In the genomic region with DNA sequence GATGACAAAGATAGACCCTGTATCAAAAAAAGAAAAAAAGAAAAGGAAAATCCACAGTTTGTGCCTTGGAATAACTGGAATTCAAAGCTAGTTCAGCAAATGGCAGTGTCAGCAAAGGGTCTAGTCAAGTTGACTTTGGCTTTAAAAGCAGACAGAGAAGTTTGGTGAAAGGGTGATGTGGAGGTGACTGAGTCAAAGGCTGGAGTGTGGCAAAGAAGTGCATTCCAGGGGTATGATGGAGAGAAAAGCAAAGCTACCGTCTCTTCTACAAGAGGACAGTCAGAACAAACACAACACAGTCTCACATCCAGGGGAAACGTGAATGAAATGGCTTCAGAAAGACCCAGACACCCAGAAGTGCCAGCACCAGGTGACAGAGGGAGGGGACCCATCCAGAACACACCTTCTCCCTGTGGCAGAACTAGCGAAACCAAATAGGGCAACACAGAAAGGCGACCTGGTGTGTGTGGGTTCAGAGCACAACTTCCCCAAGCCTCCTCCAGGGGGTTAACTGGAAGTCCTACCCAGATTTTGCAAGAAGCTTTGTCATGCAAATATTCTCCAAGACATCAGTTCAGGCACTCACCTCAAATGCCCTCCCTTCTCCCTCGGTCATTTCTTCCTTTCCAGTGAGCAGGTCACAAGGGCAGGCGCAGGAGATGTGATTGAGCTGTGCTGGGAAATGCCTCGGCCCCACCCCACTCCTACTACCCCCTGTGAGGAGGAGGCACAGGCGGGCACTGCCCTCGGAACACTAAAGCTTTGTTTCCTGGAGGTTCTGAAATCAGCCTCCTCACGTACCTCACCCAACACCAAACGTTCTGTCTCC, we compare ENCODE assay signal across 8 cellular contexts.
DNase-seq lines count a peak whose midpoint lies in the region; ATAC-seq and TF ChIP-seq lines count a peak whose summit lies in the region.

No MANE protein-coding gene starts in this region.

- no peak overlapping the region for H3K4me2 ChIP-seq in neuronal stem cell (ENCODE audit: insufficient read depth, low read length, poor library complexity, severe bottlenecking)

- H3K4ac ChIP-seq in neuronal stem cell (ENCODE audit: low read length): no peak overlapping the region

- H2BK120ac ChIP-seq in neuronal stem cell (ENCODE audit: low read depth, low read length): no peak overlapping the region

- no peaks in the 10 kb centered on the region for H3K4me1 Mint-ChIP-seq in activated T-cell treated with anti-CD3 and anti-CD28 coated beads, Interleukin-2, amount 50 U/mL, for 24 hours (ENCODE audit: low read depth)

- peak overlapping the region; percentile 64 for H2BK12ac ChIP-seq in neuronal stem cell (ENCODE audit: low read length)

- H2BK5ac ChIP-seq in neuronal stem cell (ENCODE audit: low read length): no peak overlapping the region

- H3K4me3 ChIP-seq in brain microvascular endothelial cell (ENCODE audit: low read depth, low read length): peak overlapping the region; percentile 31
- no peak overlapping the region for H3K4me3 ChIP-seq in neuronal stem cell (ENCODE audit: low read length in 2 of 2)
- no peak overlapping the region for H3K4me3 ChIP-seq in sigmoid colon

- in situ Hi-C loops in brain microvascular endothelial cell (cut with HindIII; ENCODE audit: low pct_ligation_motif_present, low sequenced_read_pairs): no loop called here

- no peak overlapping the region for H3K9ac ChIP-seq in neuronal stem cell (ENCODE audit: low read depth, low read length, poor library complexity)

- ATAC-seq in GM18498 (IDR thresholded peaks at IDR 0.05; ENCODE audit: unreplicated experiment) (peak; percentile 51), GM18870 (IDR thresholded peaks at IDR 0.05; ENCODE audit: unreplicated experiment) (no peak)

- H3K27ac Mint-ChIP-seq in activated T-cell treated with anti-CD3 and anti-CD28 coated beads, Interleukin-2, amount 50 U/mL, for 24 hours: no peak overlapping the region

- H3K4me3 Mint-ChIP-seq in activated T-cell treated with anti-CD3 and anti-CD28 coated beads, Interleukin-2, amount 50 U/mL, for 24 hours: no peak overlapping the region

- no peak overlapping the region for H4K8ac ChIP-seq in neuronal stem cell (ENCODE audit: low read depth, low read length)

- H4K91ac ChIP-seq in neuronal stem cell (ENCODE audit: low read depth, low read length, poor library complexity): no peak overlapping the region

- no peak overlapping the region for H3K18ac ChIP-seq in neuronal stem cell (ENCODE audit: low read length)

- intact Hi-C loops in sigmoid colon (cut with DNase I): no loop called here

- DNase-seq in brain microvascular endothelial cell: peak; percentile 93
- peak; percentile 39 for DNase-seq in neuronal stem cell (ENCODE audit: low spot score)
- no peak for DNase-seq in activated T-cell treated with anti-CD3 and anti-CD28 coated beads, Interleukin-2, amount 50 U/mL, for 24 hours
- DNase-seq in sigmoid colon: no peak
- DNase-seq in amygdala (lab: John Stamatoyannopoulos, UW): no peak

- H3K9me3 Mint-ChIP-seq in activated T-cell treated with anti-CD3 and anti-CD28 coated beads, Interleukin-2, amount 50 U/mL, for 24 hours: peaks cover 4% of the 10 kb centered on the region

- H3K36me3 ChIP-seq in brain microvascular endothelial cell (replicated peaks): no peaks in the 10 kb centered on the region
- no peaks in the 10 kb centered on the region for H3K36me3 ChIP-seq in neuronal stem cell (replicated peaks in 1 of 2; ENCODE audit: control insufficient read depth in 2 of 2, insufficient read depth in 2 of 2, low read length in 2 of 2)
- H3K36me3 ChIP-seq in sigmoid colon: no peaks in the 10 kb centered on the region

- TF ChIP-seq RAD21 in Ishikawa (IDR thresholded peaks at IDR 0.05; ENCODE audit: low read depth): no peak

- H3K27ac ChIP-seq in brain microvascular endothelial cell: peak overlapping the region; percentile 100
- no peak overlapping the region for H3K27ac ChIP-seq in neuronal stem cell (replicated peaks; ENCODE audit: low read length)
- no peak overlapping the region for H3K27ac ChIP-seq in sigmoid colon

- H3K23ac ChIP-seq in neuronal stem cell (ENCODE audit: low read depth, low read length, poor library complexity): no peak overlapping the region

- no peak overlapping the region for H2BK15ac ChIP-seq in neuronal stem cell (ENCODE audit: low read length)

- TF ChIP-seq CTCF in brain microvascular endothelial cell (IDR thresholded peaks at IDR 0.05; ENCODE audit: low read depth, low read length, missing control alignments) (peak; percentile 72), sigmoid colon (IDR thresholded peaks at IDR 0.05) (no peak)

- peak overlapping the region; percentile 56 for H2AFZ ChIP-seq in neuronal stem cell (ENCODE audit: low read length)

- H2AK5ac ChIP-seq in neuronal stem cell (ENCODE audit: low read depth, low read length): peak overlapping the region; percentile 36

- H3K79me1 ChIP-seq in neuronal stem cell (ENCODE audit: low read depth, low read length): no peaks in the 10 kb centered on the region

- peaks cover 0 to 2% of the 10 kb centered on the region in 2 donors for H3K9me3 ChIP-seq in neuronal stem cell (replicated peaks in 1 of 2; ENCODE audit: control insufficient read depth in 2 of 2, insufficient read depth in 1 of 2, low read depth in 1 of 2, low read length in 2 of 2)
- H3K9me3 ChIP-seq in sigmoid colon: no peaks in the 10 kb centered on the region

- WGBS in neuronal stem cell (ENCODE audit: extremely low coverage in 2 of 2, insufficient read length in 2 of 2, insufficient replicate concordance in 1 of 2), 2 donors: no CpG with 5 or more reads among the region's 11 CpGs
- WGBS in sigmoid colon, 2 donors: 11 to 37% methylated on average over 11 of the region's 11 CpGs

- H3K4me1 ChIP-seq in neuronal stem cell (ENCODE audit: control insufficient read depth in 2 of 2, insufficient read depth in 1 of 2, low read depth in 1 of 2, low read length in 2 of 2) (peaks cover 9 to 10% of the 10 kb centered on the region in 2 donors), sigmoid colon (no peaks in the 10 kb centered on the region)

- no peak for TF ChIP-seq POLR2A in sigmoid colon (IDR thresholded peaks at IDR 0.05)

- no peak overlapping the region for H3K14ac ChIP-seq in neuronal stem cell (ENCODE audit: low read length)

- H3K27me3 Mint-ChIP-seq in activated T-cell treated with anti-CD3 and anti-CD28 coated beads, Interleukin-2, amount 50 U/mL, for 24 hours: peaks cover 51% of the 10 kb centered on the region

- peak; percentile 61 for TF ChIP-seq EP300 in Ishikawa (IDR thresholded peaks at IDR 0.05; ENCODE audit: borderline replicate concordance)
- no peak for TF ChIP-seq EP300 in sigmoid colon (IDR thresholded peaks at IDR 0.05)

- no peaks in the 10 kb centered on the region for H3K27me3 ChIP-seq in brain microvascular endothelial cell (replicated peaks)
- no peaks in the 10 kb centered on the region for H3K27me3 ChIP-seq in neuronal stem cell (ENCODE audit: control insufficient read depth in 3 of 3, insufficient read depth in 3 of 3, low read depth in 1 of 3, low read length in 3 of 3)
- H3K27me3 ChIP-seq in sigmoid colon: peaks cover 0 to 16% (median 5%) of the 10 kb centered on the region in 3 donors

- no peaks in the 10 kb centered on the region for H3K36me3 Mint-ChIP-seq in activated T-cell treated with anti-CD3 and anti-CD28 coated beads, Interleukin-2, amount 50 U/mL, for 24 hours (ENCODE audit: low read depth)

TF ChIP-seq in Ishikawa, 13 proteins besides CTCF, POLR2A, EP300 and RAD21:
- TF ChIP-seq, protein P1, sequence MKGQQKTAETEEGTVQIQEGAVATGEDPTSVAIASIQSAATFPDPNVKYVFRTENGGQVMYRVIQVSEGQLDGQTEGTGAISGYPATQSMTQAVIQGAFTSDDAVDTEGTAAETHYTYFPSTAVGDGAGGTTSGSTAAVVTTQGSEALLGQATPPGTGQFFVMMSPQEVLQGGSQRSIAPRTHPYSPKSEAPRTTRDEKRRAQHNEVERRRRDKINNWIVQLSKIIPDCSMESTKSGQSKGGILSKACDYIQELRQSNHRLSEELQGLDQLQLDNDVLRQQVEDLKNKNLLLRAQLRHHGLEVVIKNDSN (IDR thresholded peaks at IDR 0.05): peak; percentile 61; the same call in 1 of the 2 replicates
- peak; percentile 66 for TF ChIP-seq CEBPB (IDR thresholded peaks at IDR 0.05)
- no peak for TF ChIP-seq ZBTB7A (IDR thresholded peaks at IDR 0.05; ENCODE audit: low read depth)
- TF ChIP-seq TCF12 (IDR thresholded peaks at IDR 0.05; ENCODE audit: low read depth): peak; percentile 31; the same call in 1 of the 2 replicates
- TF ChIP-seq TEAD4 (IDR thresholded peaks at IDR 0.05): peak; percentile 42

Comparison
In these comparisons a context has a peak if more than half of its experiments do, and no peak if none do; other contexts are left out.
1. DNase-seq: peak in brain microvascular endothelial cell (single experiment) and neuronal stem cell (single experiment); none in activated T-cell treated with anti-CD3 and anti-CD28 coated beads, Interleukin-2, amount 50 U/mL, for 24 hours (single experiment), sigmoid colon (single experiment) and amygdala (0 of 56).